Comparison of ENCODE assay signal across 17 cellular contexts in the genomic region with DNA sequence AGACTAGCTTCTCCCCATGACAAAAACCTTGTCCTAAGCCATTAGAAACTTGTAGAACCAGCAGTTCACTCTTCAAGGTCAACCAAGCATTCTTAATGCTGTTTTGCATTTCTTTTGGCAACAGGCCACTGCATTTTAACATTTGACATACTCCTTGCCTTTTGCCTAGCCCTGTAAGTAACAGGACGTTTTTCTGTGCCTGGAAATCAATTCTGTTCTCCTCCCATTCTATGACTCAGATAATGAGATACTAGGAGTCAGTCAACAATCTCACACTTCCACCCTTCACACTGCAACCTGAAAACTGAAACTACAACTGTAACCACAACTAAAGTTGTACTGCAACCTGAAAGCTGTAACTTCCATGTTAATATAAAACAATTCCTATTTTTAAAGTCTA.
A peak's percentile ranks its signal among the peaks of the same experiment; 100 is the strongest.
DNase-seq lines count a peak whose midpoint lies in the region; ATAC-seq, FAIRE-seq and TF ChIP-seq lines count a peak whose summit lies in the region.
"Had no signal": no experiment of that assay in that cellular context is flagged by ENCODE, and none has a peak within 500 bp of the region (broad histone marks: within the 10 kb centered on the region; RNA-seq: fewer than 3 reads in every experiment).

No MANE protein-coding gene starts in this region.

- intact Hi-C loops in PC-9 (cut with micrococcal nuclease; ENCODE audit: unreplicated experiment) = no loop called here
- intact Hi-C loops in adrenal gland (cut with DNase I) = no loop called here

- no peak overlapping the region for H3K27ac ChIP-seq in PC-9
- no peak overlapping the region for H3K27ac ChIP-seq in adrenal gland
- H3K27ac ChIP-seq: esophagus squamous epithelium had no signal

- no peaks in the 10 kb centered on the region for H3K9me2 ChIP-seq in PC-9 (ENCODE audit: insufficient read depth)

- CTCF ChIA-PET in PC-9 (lab: Charles Lee) = no interaction called here

- TF ChIP-seq POLR2A in H54 (IDR thresholded peaks at IDR 0.05; ENCODE audit: low read depth, low read length) = no peak
- TF ChIP-seq POLR2A in adrenal gland (IDR thresholded peaks at IDR 0.05) = no peak

- H3K4me1 ChIP-seq in PC-9 (replicated peaks; ENCODE audit: insufficient read depth) = no peaks in the 10 kb centered on the region
- peaks cover 0 to 8% of the 10 kb centered on the region in 2 donors for H3K4me1 ChIP-seq in adrenal gland (replicated peaks in 1 of 2)

- TF ChIP-seq CTCF in PC-9 (conservative IDR thresholded peaks at IDR 0.05) = no peak
- no peak for TF ChIP-seq CTCF in adrenal gland (IDR thresholded peaks at IDR 0.05)
- no peak for TF ChIP-seq CTCF in GM10266 (IDR thresholded peaks at IDR 0.05; ENCODE audit: control insufficient read depth, insufficient read depth, low read depth, missing control alignments)

- H3F3A ChIP-seq in PC-9 (ENCODE audit: insufficient read depth, low read depth) = no peaks in the 10 kb centered on the region

- POLR2A ChIA-PET in PC-9 (lab: Charles Lee; ENCODE audit: unreplicated experiment) = interaction anchor here (0.7 kb wide), 1 partner anchor 600 kb away, joined by 4 read pairs; no protein-coding TSS in a partner anchor

- no peak for ATAC-seq in GM19455 (IDR thresholded peaks at IDR 0.05; ENCODE audit: unreplicated experiment)

- in situ Hi-C loops in Caki2 (cut with HindIII; ENCODE audit: low pct_unique_long_range_greater_than_20kb, low sequenced_read_pairs) = no loop called here

- H3K4me3 ChIP-seq in PC-9 (no peak overlapping the region), adrenal gland (no peak overlapping the region)
- H3K4me3 ChIP-seq: esophagus squamous epithelium had no signal

- no TSS peak for BruUV-seq in PC-9 (replicated peaks; lab: Mats Ljungman, UMichigan)

- H3K9me3 ChIP-seq in PC-9 (ENCODE audit: insufficient read depth, low read depth) (no peaks in the 10 kb centered on the region), adrenal gland (replicated peaks in 1 of 3) (no peaks in the 10 kb centered on the region)
- H3K9me3 ChIP-seq: esophagus squamous epithelium had no signal

- H3K27me3 ChIP-seq in PC-9 (ENCODE audit: insufficient read depth, low read depth) = no peaks in the 10 kb centered on the region
- H3K27me3 ChIP-seq in adrenal gland = no peaks in the 10 kb centered on the region
- H3K27me3 ChIP-seq: esophagus squamous epithelium had no signal

- DNase-seq in Caki2 (ENCODE audit: low read depth) (peak; percentile 58), H54 (ENCODE audit: insufficient read length, low spot score) (no peak), PC-9 (peak; percentile 36 to 57), fibroblast of the conjunctiva (ENCODE audit: low read depth) (peak; percentile 5), adrenal gland (no peak), GM10266 (ENCODE audit: extremely low spot score) (no peak)
- no peak for DNase-seq in activated naive CD4-positive, alpha-beta T cell (lab: John Stamatoyannopoulos, UW)
- DNase-seq: activated CD4-positive, CD25-positive, alpha-beta regulatory T cell; activated T-cell treated with anti-CD3 and anti-CD28 coated beads, Interleukin-2, amount 50 U/mL, for 48 hours; esophagus squamous epithelium; left cardiac atrium; NCI-H1092; NCI-H774; nucleus accumbens; stimulated activated CD4-positive, alpha-beta T cell treated with anti-CD3 and anti-CD28 coated beads, Interleukin-15, amount 100 ng/mL, for 24 hours had no signal

- no peak overlapping the region for H3K4me2 ChIP-seq in PC-9

- no peaks in the 10 kb centered on the region for H3K79me2 ChIP-seq in PC-9 (ENCODE audit: low read depth)

- no peaks in the 10 kb centered on the region for H3K36me3 ChIP-seq in PC-9 (ENCODE audit: low read depth)
- H3K36me3 ChIP-seq in adrenal gland (replicated peaks in 1 of 2) = no peaks in the 10 kb centered on the region
- H3K36me3 ChIP-seq: esophagus squamous epithelium had no signal

- H4K20me1 ChIP-seq in PC-9 (ENCODE audit: insufficient read depth) = no peaks in the 10 kb centered on the region

- no peak overlapping the region for H2AFZ ChIP-seq in PC-9

- peak; percentile 50 for FAIRE-seq in H54 (lab: Jason Lieb, UNC)
- FAIRE-seq: urothelium cell line had no signal

- WGBS in adrenal gland, 4 donors = 5 to 14% (median 6%) methylated on average over 1 of the region's 1 CpG

Comparison
In these comparisons a context has a peak if more than half of its experiments do, and no peak if none do; other contexts are left out.
1. DNase-seq: peak in Caki2 (single experiment), PC-9 (2 of 2) and fibroblast of the conjunctiva (single experiment); none in H54 (single experiment), adrenal gland (0 of 7), activated naive CD4-positive, alpha-beta T cell (0 of 4) and GM10266 (single experiment).